25 cellular contexts compared by ENCODE assay signal in the genomic region with DNA sequence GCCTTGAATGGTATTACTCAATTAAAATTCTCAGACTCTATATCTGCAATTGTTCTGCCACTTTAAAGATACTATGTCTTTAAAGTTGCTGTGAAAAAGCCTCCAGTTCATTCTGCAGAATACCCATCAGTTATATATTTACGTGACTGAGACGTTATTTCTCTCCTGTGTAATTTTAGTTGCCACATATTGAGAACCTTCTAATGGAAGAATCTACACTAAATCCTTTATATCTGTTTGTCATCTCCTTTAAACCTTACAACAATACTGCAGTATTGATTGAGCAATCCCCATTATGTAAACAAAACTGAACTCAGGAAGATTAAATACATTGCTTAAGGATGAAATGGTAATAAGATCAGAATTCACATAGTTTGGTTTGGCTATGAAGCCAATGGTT. TPM values are rescaled to one million over a fixed set of nuclear protein-coding genes. Genes with fewer than 3 reads are reported as not detected.
"Had no signal": no experiment of that assay in that cellular context is flagged by ENCODE, and none has a peak within 500 bp of the region (broad histone marks: within the 10 kb centered on the region; RNA-seq: fewer than 3 reads in every experiment).

No MANE protein-coding gene starts in this region.

- H3K36me3 ChIP-seq: neural progenitor cell, right atrium auricular region, transverse colon had no signal

- H3K27ac ChIP-seq: neural progenitor cell, right atrium auricular region, testis, transverse colon had no signal

- ATAC-seq: activated CD8-positive, alpha-beta T cell treated with anti-CD3 and anti-CD28 coated beads for 36 hours; activated T-cell treated with anti-CD3 and anti-CD28 coated beads, Interleukin-2, amount 50 U/mL, for 4 hours; activated T-helper 17 cell treated with anti-CD3 and anti-CD28 coated beads, Interleukin-2, amount 50 U/mL, for 72 hours; esophagus mucosa; left colon; naive thymus-derived CD4-positive, alpha-beta T cell had no signal

- H3K27me3 ChIP-seq: neural progenitor cell, right atrium auricular region, testis, transverse colon had no signal

- H3K4me1 ChIP-seq: right atrium auricular region, testis, transverse colon had no signal

- H3K4me2 ChIP-seq: neural progenitor cell, smooth muscle cell had no signal

- FAIRE-seq: endothelial cell of umbilical vein, kidney had no signal

- H3K9me3 ChIP-seq: right atrium auricular region, testis, transverse colon had no signal

- H2AFZ ChIP-seq: neural progenitor cell had no signal

- H3K9ac ChIP-seq: neural progenitor cell had no signal

- DNase-seq: activated B cell treated with CpG ODN at 0.5 μM for 24 hours; activated CD4-positive, alpha-beta T cell treated with anti-CD3 and anti-CD28 coated beads, Interleukin-2, amount 50 U/mL, for 1 hour; activated CD8-positive, alpha-beta T cell treated with anti-CD3 and anti-CD28 coated beads for 36 hours; activated gamma-delta T cell treated with Interleukin-2 at 50 U/mL for 16 hours; activated naive CD4-positive, alpha-beta T cell treated with anti-CD3 and anti-CD28 coated beads, Interleukin-2, amount 50 U/mL, for 16 hours; activated T-cell treated with anti-CD3 and anti-CD28 coated beads, Interleukin-2, amount 50 U/mL, for 4 hours; amygdala; central memory CD4-positive, alpha-beta T cell; foreskin fibroblast; head of caudate nucleus; hippocampal formation; kidney; left colon; naive thymus-derived CD4-positive, alpha-beta T cell; stimulated activated CD4-positive, alpha-beta T cell treated with anti-CD3 and anti-CD28 coated beads, Interleukin-15, amount 100 ng/mL, for 24 hours; stimulated activated CD4-positive, alpha-beta T cell treated with anti-CD3 and anti-CD28 coated beads, Interleukin-2, amount 100 ng/mL, for 24 hours; stimulated activated naive CD4-positive, alpha-beta T cell treated with Interleukin-2 at 50 U/mL for 16 hours; testis; transverse colon had no signal

- H3K4me3 ChIP-seq: neural progenitor cell, right atrium auricular region, smooth muscle cell, testis, transverse colon had no signal

RNA-seq across cellular contexts. Expression of gene GPR141, which starts 30.0 kb away (rescaled TPM):
- polyA plus RNA-seq: endothelial cell of umbilical vein; naive thymus-derived CD4-positive, alpha-beta T cell; smooth muscle cell had no signal
